ENCODE assay signal across 20 cellular contexts in the genomic region with DNA sequence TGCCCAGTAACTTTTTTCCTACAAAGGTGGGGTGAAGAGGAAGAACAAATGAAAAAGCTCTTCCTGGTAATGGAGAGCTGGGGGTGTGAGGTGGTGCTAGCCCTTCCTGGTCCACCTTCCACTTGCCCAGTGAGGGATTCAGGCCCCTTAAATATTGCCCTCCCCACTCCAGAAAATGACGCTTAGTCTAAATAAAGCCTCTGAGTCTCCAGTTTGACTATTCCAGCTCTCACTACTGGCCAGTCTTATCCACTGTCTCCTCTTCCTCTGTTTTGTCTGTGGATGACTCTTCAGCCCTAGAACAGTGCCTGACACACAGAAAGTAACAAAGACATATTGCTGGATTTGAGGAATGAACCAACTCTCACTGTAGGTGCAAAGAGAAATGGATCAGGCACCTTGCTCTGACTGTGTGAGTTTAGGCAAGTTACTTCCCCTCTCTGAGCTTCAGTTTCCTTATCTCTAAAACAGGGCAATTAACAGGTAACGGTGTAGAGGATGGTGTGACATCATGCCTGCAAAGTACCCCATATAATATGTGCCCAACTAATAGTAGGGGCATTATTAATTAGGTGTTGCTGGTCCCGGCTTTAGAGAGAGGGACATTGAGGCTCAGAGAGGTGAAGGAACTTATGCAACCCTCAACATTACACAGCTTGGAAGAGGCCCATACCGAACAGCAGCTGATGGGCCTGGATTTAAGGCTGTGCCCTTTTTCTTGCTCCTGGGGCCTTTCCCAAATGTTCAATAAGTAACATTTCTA. TPM values are rescaled to one million over a fixed set of nuclear protein-coding genes. Genes with fewer than 3 reads are reported as not detected.
A peak's percentile ranks its signal among the peaks of the same experiment; 100 is the strongest.
DNase-seq lines count a peak whose midpoint lies in the region; ATAC-seq, FAIRE-seq and TF ChIP-seq lines count a peak whose summit lies in the region.
"Had no signal": no experiment of that assay in that cellular context is flagged by ENCODE, and none has a peak within 500 bp of the region (broad histone marks: within the 10 kb centered on the region; RNA-seq: fewer than 3 reads in every experiment).

No MANE protein-coding gene starts in this region.

- no peak overlapping the region for H3K27ac ChIP-seq in HepG2 (ENCODE audit: extremely low read length, insufficient read depth, low read length)
- no peak overlapping the region for H3K27ac ChIP-seq in right lobe of liver
- no peak overlapping the region for H3K27ac ChIP-seq in osteoblast (ENCODE audit: low read depth, low read length)
- H3K27ac ChIP-seq in skeletal muscle tissue (ENCODE audit: low read depth, low read length), result peak overlapping the region; percentile 95
- no peak overlapping the region for H3K27ac ChIP-seq in tibial artery
- H3K27ac ChIP-seq: 22Rv1, BLaER1 had no signal

- TF ChIP-seq POLR2A in HepG2 (IDR thresholded peaks at IDR 0.05; ENCODE audit: insufficient read depth in 1 of 2, low read depth in 2 of 2, low read length in 2 of 2) (no peak), right lobe of liver (IDR thresholded peaks at IDR 0.05) (no peak)

- POLR2A ChIA-PET in HepG2 (lab: Yijun Ruan, JAX), result no interaction called here

- H3K4me3 ChIP-seq in HepG2 (replicated peaks in 1 of 3; ENCODE audit: insufficient read depth in 1 of 3, low read depth in 2 of 3, low read length in 3 of 3) (no peak overlapping the region), right lobe of liver (no peak overlapping the region), osteoblast (ENCODE audit: insufficient read depth, low read length) (no peak overlapping the region), skeletal muscle tissue (ENCODE audit: low read length in 3 of 3) (peak overlapping the region in 1 of 3 donors; percentile 71), tibial artery (no peak overlapping the region)
- H3K4me3 ChIP-seq: BLaER1, GM23338 had no signal

- intact Hi-C loops in HepG2 (cut with micrococcal nuclease; ENCODE audit: unreplicated experiment) (no loop called here), right lobe of liver (cut with DNase I) (no loop called here), tibial artery (cut with DNase I; ENCODE audit: low total_unique reads) (no loop called here)

- no peaks in the 10 kb centered on the region for H3K79me2 ChIP-seq in HepG2 (ENCODE audit: insufficient read depth, low read length)
- H3K79me2 ChIP-seq in osteoblast (ENCODE audit: insufficient read depth, low read length), result no peaks in the 10 kb centered on the region

- H3K9ac ChIP-seq in HepG2 (ENCODE audit: insufficient read depth, low read depth, low read length) (no peak overlapping the region), skeletal muscle tissue (ENCODE audit: low read depth in 1 of 3, low read length in 3 of 3) (peak overlapping the region; percentile 46 to 84 (median 54))
- H3K9ac ChIP-seq: BLaER1 had no signal

- TF ChIP-seq RAD21 in HepG2 (CRISPR knock-in tag; IDR thresholded peaks at IDR 0.05), result no peak

- CTCF ChIA-PET in HepG2 (lab: Yijun Ruan, JAX; ENCODE audit: low intra/inter-chr PET ratio, low total read pairs), result no interaction called here

- H4K20me1 ChIP-seq in HepG2 (ENCODE audit: insufficient read depth, low read length), result no peaks in the 10 kb centered on the region
- H4K20me1 ChIP-seq in osteoblast (ENCODE audit: insufficient read depth, low read length), result no peaks in the 10 kb centered on the region
- H4K20me1 ChIP-seq: BLaER1 had no signal

- whole genome bisulfite sequencing in HepG2 (ENCODE audit: low lambda C conversion rate), result 53% methylated on average over 4 of the region's 4 CpGs
- 72% methylated on average over 4 of the region's 4 CpGs for WGBS in right lobe of liver (ENCODE audit: insufficient coverage, low coverage, low lambda C conversion rate, missing lambda C conversion rate)

- TF ChIP-seq EP300 in HepG2 (IDR thresholded peaks at IDR 0.05; ENCODE audit: low read depth in 2 of 2, low read length in 2 of 2), result no peak
- TF ChIP-seq EP300 in HepG2 (CRISPR knock-in tag; IDR thresholded peaks at IDR 0.05; ENCODE audit: borderline replicate concordance), result no peak

- no TSS peak for BruUV-seq in HepG2 (replicated peaks; lab: Mats Ljungman, UMichigan)

- peaks cover 77% of the 10 kb centered on the region for H3K4me1 ChIP-seq in HepG2 (ENCODE audit: insufficient read depth, low read length)
- peaks cover 0 to 7% (median 0%) of the 10 kb centered on the region in 4 donors for H3K4me1 ChIP-seq in right lobe of liver
- no peaks in the 10 kb centered on the region for H3K4me1 ChIP-seq in osteoblast (ENCODE audit: insufficient read depth, low read length)
- peaks cover 19 to 31% (median 31%) of the 10 kb centered on the region in 3 donors for H3K4me1 ChIP-seq in skeletal muscle tissue (ENCODE audit: control insufficient read depth in 3 of 3, insufficient read depth in 3 of 3, low read length in 3 of 3)
- H3K4me1 ChIP-seq in tibial artery, result peaks cover 0 to 10% (median 7%) of the 10 kb centered on the region in 4 donors

- no peak for DNase-seq in HepG2 (ENCODE audit: low spot score)
- DNase-seq in right lobe of liver, result no peak
- DNase-seq in osteoblast (ENCODE audit: insufficient read length, low spot score, missing footprints), result peak; percentile 77
- DNase-seq in cortex of kidney (lab: John Stamatoyannopoulos, UW), result no peak
- DNase-seq in tibial artery, result no peak
- DNase-seq: CD4-positive, alpha-beta memory T cell; DMS153; DMS79; GDM1; HCEC 1CT; HFFc6 had no signal

- TF ChIP-seq CTCF in HepG2 (CRISPR knock-in tag; IDR thresholded peaks at IDR 0.05) (no peak), right lobe of liver (IDR thresholded peaks at IDR 0.05) (no peak), osteoblast (IDR thresholded peaks at IDR 0.05; ENCODE audit: extremely low read depth, low read depth, low read length) (no peak), tibial artery (IDR thresholded peaks at IDR 0.05) (no peak)

- H2AFZ ChIP-seq in HepG2 (ENCODE audit: low read length) (no peak overlapping the region), osteoblast (ENCODE audit: low read length) (no peak overlapping the region)
- H2AFZ ChIP-seq: GM23338 had no signal

- H3K27me3 ChIP-seq in HepG2 (ENCODE audit: control insufficient read depth in 1 of 2, insufficient read depth in 2 of 2, low read length in 2 of 2) (peaks cover 2 to 13% of the 10 kb centered on the region in 2 experiments; a peak in 3 of 5 replicates), right lobe of liver (peaks cover 0 to 7% of the 10 kb centered on the region in 2 donors), osteoblast (ENCODE audit: insufficient read depth, low read length) (peaks cover 20% of the 10 kb centered on the region), skeletal muscle tissue (ENCODE audit: control insufficient read depth in 3 of 3, insufficient read depth in 3 of 3, low read length in 3 of 3) (peaks cover 0 to 6% (median 0%) of the 10 kb centered on the region in 3 donors), tibial artery (peaks cover 6 to 50% of the 10 kb centered on the region in 2 donors)

- H3K36me3 ChIP-seq in HepG2 (replicated peaks in 1 of 2; ENCODE audit: control insufficient read depth in 1 of 2, insufficient read depth in 2 of 2, low read length in 2 of 2) (no peaks in the 10 kb centered on the region), right lobe of liver (no peaks in the 10 kb centered on the region), osteoblast (ENCODE audit: insufficient read depth, low read length) (no peaks in the 10 kb centered on the region), skeletal muscle tissue (ENCODE audit: control insufficient read depth in 3 of 3, insufficient read depth in 3 of 3, low read length in 3 of 3) (no peaks in the 10 kb centered on the region), tibial artery (no peaks in the 10 kb centered on the region)
- H3K36me3 ChIP-seq: BLaER1 had no signal

- no peak for ATAC-seq in HepG2
- ATAC-seq in right lobe of liver, result no peak

- peak; percentile 34 for FAIRE-seq in HepG2 (lab: Jason Lieb, UNC)
- FAIRE-seq: GM12892, H54 had no signal

- H3K4me2 ChIP-seq in HepG2 (ENCODE audit: low read depth, low read length), result peak overlapping the region; percentile 40; the same call in 1 of the 2 replicates
- no peak overlapping the region for H3K4me2 ChIP-seq in osteoblast (ENCODE audit: insufficient read depth, low read length)
- H3K4me2 ChIP-seq: BLaER1, GM23338 had no signal

- in situ Hi-C loops in HepG2 (cut with HindIII; ENCODE audit: extremely low pct_ligation_motif_present, low pct_unique_long_range_greater_than_20kb), result no loop called here

- H3K9me3 ChIP-seq in HepG2 (ENCODE audit: low read length), result no peaks in the 10 kb centered on the region
- H3K9me3 ChIP-seq in right lobe of liver, result no peaks in the 10 kb centered on the region
- no peaks in the 10 kb centered on the region for H3K9me3 ChIP-seq in osteoblast (ENCODE audit: low read depth, low read length)
- no peaks in the 10 kb centered on the region for H3K9me3 ChIP-seq in skeletal muscle tissue (ENCODE audit: control insufficient read depth in 3 of 3, low read length in 3 of 3)
- H3K9me3 ChIP-seq in tibial artery, result no peaks in the 10 kb centered on the region
- H3K9me3 ChIP-seq: BLaER1 had no signal

RNA-seq across cellular contexts. Expression of a gene that starts 21.3 kb away (rescaled TPM):
- total RNA-seq in HepG2 (2016; rRNA removed; fragmentation: Illumina TruSeq; extraction: Trizol), result 2.3 TPM in 2 replicates
- total RNA-seq in HepG2 (2016; cell fraction: cytosol; rRNA removed; fragmentation: Illumina TruSeq; extraction: Trizol; ENCODE audit: low read depth), result 0.40 and 0.71 TPM in 2 replicates
- 1.8 and 2.2 TPM in 2 replicates for total RNA-seq in HepG2 (2016; cell fraction: insoluble cytoplasmic fraction; rRNA removed; fragmentation: Illumina TruSeq; extraction: Trizol)
- 1.9 and 2.0 TPM in 2 replicates for total RNA-seq in HepG2 (2016; cell fraction: membrane; rRNA removed; fragmentation: Illumina TruSeq; extraction: Trizol)
- total RNA-seq in HepG2 (2016; cell fraction: nucleus; rRNA removed; fragmentation: Illumina TruSeq; extraction: Trizol), result 0.97 and 1.3 TPM in 2 replicates
- polyA plus RNA-seq in HepG2 (2011; rRNA removed), result 5.8 and 6.1 TPM in 2 replicates
- 5.6 and 6.2 TPM in 2 replicates for polyA plus RNA-seq in HepG2 (2011; cell fraction: cytosol; rRNA removed)
- 5.3 and 5.6 TPM in 2 replicates for polyA plus RNA-seq in HepG2 (2011; cell fraction: nucleus; rRNA removed)
- polyA plus RNA-seq in HepG2 (2012), result 1.7 and 2.5 TPM in 2 replicates
- 1.2 and 1.3 TPM in 2 replicates for polyA plus RNA-seq in HepG2 (2016; cell fraction: cytosol; fragmentation: Illumina TruSeq; extraction: Trizol; ENCODE audit: low read depth)
- 5.4 TPM in 2 replicates for polyA plus RNA-seq in HepG2 (2016; cell fraction: insoluble cytoplasmic fraction; fragmentation: Illumina TruSeq; extraction: Trizol; ENCODE audit: low read depth)
- polyA plus RNA-seq in HepG2 (2016; cell fraction: membrane; fragmentation: Illumina TruSeq; extraction: Trizol; ENCODE audit: low read depth), result 3.7 and 3.8 TPM in 2 replicates
- 4.1 and 4.5 TPM in 2 replicates for polyA plus RNA-seq in HepG2 (2016; cell fraction: nucleus; fragmentation: Illumina TruSeq; extraction: Trizol; ENCODE audit: insufficient read depth, low read depth)
- 0.35 and 3.6 TPM in 2 replicates for polyA minus RNA-seq in HepG2 (2011; rRNA and poly(A)+ RNA removed; ENCODE audit: low replicate concordance)
- polyA minus RNA-seq in HepG2 (2011; cell fraction: cytosol; rRNA and poly(A)+ RNA removed), result 1.4 and 2.5 TPM in 2 replicates
- polyA minus RNA-seq in HepG2 (2011; cell fraction: nucleus; rRNA and poly(A)+ RNA removed), result 0.52 and 0.99 TPM in 2 replicates
- total RNA-seq in right lobe of liver, result 1 to 10 TPM in 1 of 6 experiments, under 1 TPM in 2, not detected in 3; 0.11 to 1.2 (median 0.11) TPM
- not detected in 2 replicates for total RNA-seq in osteoblast
- 0.52 TPM for total RNA-seq in skeletal muscle tissue
- total RNA-seq: HFFc6 had no signal
- polyA plus RNA-seq: AG04450; CD4-positive, alpha-beta memory T cell had no signal

RNA-seq across cellular contexts. Expression of a gene that starts 26.6 kb away (rescaled TPM):
- total RNA-seq in HepG2 (2016; rRNA removed; fragmentation: Illumina TruSeq; extraction: Trizol) (0.83 and 1.1 TPM in 2 replicates), right lobe of liver (under 1 TPM; 0.06 to 0.42 (median 0.12) TPM), osteoblast (under 0.01 and 0.29 TPM in 2 replicates), skeletal muscle tissue (1.6 TPM)
- total RNA-seq in HepG2 (2016; cell fraction: cytosol; rRNA removed; fragmentation: Illumina TruSeq; extraction: Trizol; ENCODE audit: low read depth), result 0.09 and 0.10 TPM in 2 replicates
- 0.67 and 0.91 TPM in 2 replicates for total RNA-seq in HepG2 (2016; cell fraction: insoluble cytoplasmic fraction; rRNA removed; fragmentation: Illumina TruSeq; extraction: Trizol)
- total RNA-seq in HepG2 (2016; cell fraction: membrane; rRNA removed; fragmentation: Illumina TruSeq; extraction: Trizol), result 0.28 and 0.34 TPM in 2 replicates
- 0.81 TPM in 2 replicates for total RNA-seq in HepG2 (2016; cell fraction: nucleus; rRNA removed; fragmentation: Illumina TruSeq; extraction: Trizol)
- 0.87 and 1.4 TPM in 2 replicates for polyA plus RNA-seq in HepG2 (2011; rRNA removed)
- polyA plus RNA-seq in HepG2 (2011; cell fraction: cytosol; rRNA removed), result 0.77 and 0.94 TPM in 2 replicates
- polyA plus RNA-seq in HepG2 (2011; cell fraction: nucleus; rRNA removed), result 1.7 and 2.6 TPM in 2 replicates
- polyA plus RNA-seq in HepG2 (2012), result 0.81 and 0.91 TPM in 2 replicates
- polyA plus RNA-seq in HepG2 (2016; cell fraction: cytosol; fragmentation: Illumina TruSeq; extraction: Trizol; ENCODE audit: low read depth), result 0.05 TPM in 1 of 2 replicates, not detected in the other
- 0.34 and 0.68 TPM in 2 replicates for polyA plus RNA-seq in HepG2 (2016; cell fraction: insoluble cytoplasmic fraction; fragmentation: Illumina TruSeq; extraction: Trizol; ENCODE audit: low read depth)
- polyA plus RNA-seq in HepG2 (2016; cell fraction: membrane; fragmentation: Illumina TruSeq; extraction: Trizol; ENCODE audit: low read depth), result 0.08 and 0.13 TPM in 2 replicates
- 1.6 and 1.7 TPM in 2 replicates for polyA plus RNA-seq in HepG2 (2016; cell fraction: nucleus; fragmentation: Illumina TruSeq; extraction: Trizol; ENCODE audit: insufficient read depth, low read depth)
- 0.56 and 2.3 TPM in 2 replicates for polyA minus RNA-seq in HepG2 (2011; rRNA and poly(A)+ RNA removed; ENCODE audit: low replicate concordance)
- 0.79 and 0.89 TPM in 2 replicates for polyA minus RNA-seq in HepG2 (2011; cell fraction: cytosol; rRNA and poly(A)+ RNA removed)
- polyA minus RNA-seq in HepG2 (2011; cell fraction: nucleus; rRNA and poly(A)+ RNA removed), result 0.77 and 1.1 TPM in 2 replicates

RNA-seq across cellular contexts. Expression of a gene that starts 35.5 kb away (rescaled TPM):
- total RNA-seq in HepG2 (2016; rRNA removed; fragmentation: Illumina TruSeq; extraction: Trizol), result 3.9 and 6.7 TPM in 2 replicates
- total RNA-seq in HepG2 (2016; cell fraction: cytosol; rRNA removed; fragmentation: Illumina TruSeq; extraction: Trizol; ENCODE audit: low read depth), result 1.6 TPM in 2 replicates
- total RNA-seq in HepG2 (2016; cell fraction: insoluble cytoplasmic fraction; rRNA removed; fragmentation: Illumina TruSeq; extraction: Trizol), result 4.7 and 7.5 TPM in 2 replicates
- total RNA-seq in HepG2 (2016; cell fraction: membrane; rRNA removed; fragmentation: Illumina TruSeq; extraction: Trizol), result 2.1 and 3.5 TPM in 2 replicates
- total RNA-seq in HepG2 (2016; cell fraction: nucleus; rRNA removed; fragmentation: Illumina TruSeq; extraction: Trizol), result 6.4 and 10.0 TPM in 2 replicates
- 7.8 and 13.5 TPM in 2 replicates for polyA plus RNA-seq in HepG2 (2011; rRNA removed)
- polyA plus RNA-seq in HepG2 (2011; cell fraction: cytosol; rRNA removed), result 5.7 TPM in 2 replicates
- polyA plus RNA-seq in HepG2 (2011; cell fraction: nucleus; rRNA removed), result 29.5 and 34.5 TPM in 2 replicates
- polyA plus RNA-seq in HepG2 (2012), result 4.3 and 5.5 TPM in 2 replicates
- 0.87 and 1.1 TPM in 2 replicates for polyA plus RNA-seq in HepG2 (2016; cell fraction: cytosol; fragmentation: Illumina TruSeq; extraction: Trizol; ENCODE audit: low read depth)
- 3.0 and 5.2 TPM in 2 replicates for polyA plus RNA-seq in HepG2 (2016; cell fraction: insoluble cytoplasmic fraction; fragmentation: Illumina TruSeq; extraction: Trizol; ENCODE audit: low read depth)
- 1.7 and 1.9 TPM in 2 replicates for polyA plus RNA-seq in HepG2 (2016; cell fraction: membrane; fragmentation: Illumina TruSeq; extraction: Trizol; ENCODE audit: low read depth)
- 16.3 and 17.6 TPM in 2 replicates for polyA plus RNA-seq in HepG2 (2016; cell fraction: nucleus; fragmentation: Illumina TruSeq; extraction: Trizol; ENCODE audit: insufficient read depth, low read depth)
- 0.58 and 15.8 TPM in 2 replicates for polyA minus RNA-seq in HepG2 (2011; rRNA and poly(A)+ RNA removed; ENCODE audit: low replicate concordance)
- 1.7 and 2.0 TPM in 2 replicates for polyA minus RNA-seq in HepG2 (2011; cell fraction: cytosol; rRNA and poly(A)+ RNA removed)
- polyA minus RNA-seq in HepG2 (2011; cell fraction: nucleus; rRNA and poly(A)+ RNA removed), result 6.4 and 9.6 TPM in 2 replicates
- total RNA-seq in right lobe of liver, result 10 to 100 TPM in 4 of 6 experiments, 1 to 10 TPM in 2; 9.0 to 27.9 (median 19.6) TPM
- total RNA-seq in osteoblast, result 18.5 and 23.0 TPM in 2 replicates
- 3.7 TPM for total RNA-seq in skeletal muscle tissue

RNA-seq across cellular contexts. Expression of a gene that starts 44.2 kb away (rescaled TPM):
- 20.2 and 29.1 TPM in 2 replicates for total RNA-seq in HepG2 (2016; rRNA removed; fragmentation: Illumina TruSeq; extraction: Trizol)
- total RNA-seq in HepG2 (2016; cell fraction: cytosol; rRNA removed; fragmentation: Illumina TruSeq; extraction: Trizol; ENCODE audit: low read depth), result 4.7 and 4.9 TPM in 2 replicates
- 16.6 and 30.9 TPM in 2 replicates for total RNA-seq in HepG2 (2016; cell fraction: insoluble cytoplasmic fraction; rRNA removed; fragmentation: Illumina TruSeq; extraction: Trizol)
- 7.0 and 9.1 TPM in 2 replicates for total RNA-seq in HepG2 (2016; cell fraction: membrane; rRNA removed; fragmentation: Illumina TruSeq; extraction: Trizol)
- 51.9 and 59.6 TPM in 2 replicates for total RNA-seq in HepG2 (2016; cell fraction: nucleus; rRNA removed; fragmentation: Illumina TruSeq; extraction: Trizol)
- 90.4 and 126 TPM in 2 replicates for polyA plus RNA-seq in HepG2 (2011; rRNA removed)
- 13.5 and 18.5 TPM in 2 replicates for polyA plus RNA-seq in HepG2 (2011; cell fraction: cytosol; rRNA removed)
- 978 and 1,153 TPM in 2 replicates for polyA plus RNA-seq in HepG2 (2011; cell fraction: nucleus; rRNA removed)
- 38.7 and 62.0 TPM in 2 replicates for polyA plus RNA-seq in HepG2 (2012)
- polyA plus RNA-seq in HepG2 (2016; cell fraction: cytosol; fragmentation: Illumina TruSeq; extraction: Trizol; ENCODE audit: low read depth), result 3.5 and 4.1 TPM in 2 replicates
- 24.7 and 33.4 TPM in 2 replicates for polyA plus RNA-seq in HepG2 (2016; cell fraction: insoluble cytoplasmic fraction; fragmentation: Illumina TruSeq; extraction: Trizol; ENCODE audit: low read depth)
- polyA plus RNA-seq in HepG2 (2016; cell fraction: membrane; fragmentation: Illumina TruSeq; extraction: Trizol; ENCODE audit: low read depth), result 7.9 and 9.2 TPM in 2 replicates
- 347 and 353 TPM in 2 replicates for polyA plus RNA-seq in HepG2 (2016; cell fraction: nucleus; fragmentation: Illumina TruSeq; extraction: Trizol; ENCODE audit: insufficient read depth, low read depth)
- polyA minus RNA-seq in HepG2 (2011; rRNA and poly(A)+ RNA removed; ENCODE audit: low replicate concordance), result 33.5 and 71.7 TPM in 2 replicates
- 7.8 and 9.6 TPM in 2 replicates for polyA minus RNA-seq in HepG2 (2011; cell fraction: cytosol; rRNA and poly(A)+ RNA removed)
- 54.6 and 61.9 TPM in 2 replicates for polyA minus RNA-seq in HepG2 (2011; cell fraction: nucleus; rRNA and poly(A)+ RNA removed)
- 10 to 100 TPM; 14.3 to 36.4 (median 21.3) TPM for total RNA-seq in right lobe of liver
- 8.3 and 9.0 TPM in 2 replicates for total RNA-seq in osteoblast
- 8.9 TPM for total RNA-seq in skeletal muscle tissue

RNA-seq across cellular contexts. Expression of a gene that starts 45.6 kb away (rescaled TPM):
- total RNA-seq in HepG2 (2016; rRNA removed; fragmentation: Illumina TruSeq; extraction: Trizol) (0.13 and 0.24 TPM in 2 replicates), right lobe of liver (1 to 10 TPM in 2 of 6 experiments, under 1 TPM in 4; 0.38 to 1.6 (median 0.85) TPM), osteoblast (not detected in 2 replicates), skeletal muscle tissue (not detected)
- total RNA-seq in HepG2 (2016; cell fraction: cytosol; rRNA removed; fragmentation: Illumina TruSeq; extraction: Trizol; ENCODE audit: low read depth), result not detected in 2 replicates
- 0.09 and 0.24 TPM in 2 replicates for total RNA-seq in HepG2 (2016; cell fraction: insoluble cytoplasmic fraction; rRNA removed; fragmentation: Illumina TruSeq; extraction: Trizol)
- total RNA-seq in HepG2 (2016; cell fraction: membrane; rRNA removed; fragmentation: Illumina TruSeq; extraction: Trizol), result 0.14 and 0.19 TPM in 2 replicates
- 0.25 TPM in 1 of 2 replicates, not detected in the other for total RNA-seq in HepG2 (2016; cell fraction: nucleus; rRNA removed; fragmentation: Illumina TruSeq; extraction: Trizol)
- polyA plus RNA-seq in HepG2 (2011; rRNA removed), result 0.05 and 0.31 TPM in 2 replicates
- polyA plus RNA-seq in HepG2 (2011; cell fraction: cytosol; rRNA removed), result 0.07 and 0.10 TPM in 2 replicates
- 0.66 and 1.2 TPM in 2 replicates for polyA plus RNA-seq in HepG2 (2011; cell fraction: nucleus; rRNA removed)
- 0.28 and 0.44 TPM in 2 replicates for polyA plus RNA-seq in HepG2 (2012)
- polyA plus RNA-seq in HepG2 (2016; cell fraction: cytosol; fragmentation: Illumina TruSeq; extraction: Trizol; ENCODE audit: low read depth), result not detected in 2 replicates
- polyA plus RNA-seq in HepG2 (2016; cell fraction: insoluble cytoplasmic fraction; fragmentation: Illumina TruSeq; extraction: Trizol; ENCODE audit: low read depth), result not detected in 2 replicates
- polyA plus RNA-seq in HepG2 (2016; cell fraction: membrane; fragmentation: Illumina TruSeq; extraction: Trizol; ENCODE audit: low read depth), result 0.09 and 0.14 TPM in 2 replicates
- polyA plus RNA-seq in HepG2 (2016; cell fraction: nucleus; fragmentation: Illumina TruSeq; extraction: Trizol; ENCODE audit: insufficient read depth, low read depth), result 0.55 and 0.56 TPM in 2 replicates
- 0.22 TPM in 1 of 2 replicates, not detected in the other for polyA minus RNA-seq in HepG2 (2011; rRNA and poly(A)+ RNA removed; ENCODE audit: low replicate concordance)
- not detected in 2 replicates for polyA minus RNA-seq in HepG2 (2011; cell fraction: cytosol; rRNA and poly(A)+ RNA removed)
- not detected in 2 replicates for polyA minus RNA-seq in HepG2 (2011; cell fraction: nucleus; rRNA and poly(A)+ RNA removed)
- total RNA-seq: A673; CD4-positive, alpha-beta memory T cell; HFFc6 had no signal
- polyA plus RNA-seq: AG04450; CD14-positive monocyte; CD4-positive, alpha-beta memory T cell had no signal
